Comparison of ENCODE assay signal across 15 cellular contexts in genomic region chr19:2173841-2174577, GRCh38. TPM values are rescaled to one million over a fixed set of nuclear protein-coding genes. Genes with fewer than 3 reads are reported as not detected.
DNase-seq lines count a peak whose midpoint lies in the region; ATAC-seq and TF ChIP-seq lines count a peak whose summit lies in the region.
"Had no signal": no experiment of that assay in that cellular context is flagged by ENCODE, and none has a peak within 500 bp of the region (broad histone marks: within the 10 kb centered on the region; RNA-seq: fewer than 3 reads in every experiment).

No MANE protein-coding gene starts in this region.

- TF ChIP-seq CTCF in CD8-positive, alpha-beta T cell (IDR thresholded peaks at IDR 0.05), result no peak
- no peak for TF ChIP-seq CTCF in RWPE1 (conservative IDR thresholded peaks at IDR 0.05; ENCODE audit: low read depth)
- no peak for TF ChIP-seq CTCF in glutamatergic neuron (IDR thresholded peaks at IDR 0.05; ENCODE audit: partially characterized antibody, unreplicated experiment)
- no peak for TF ChIP-seq CTCF in osteocyte (IDR thresholded peaks at IDR 0.05)
- TF ChIP-seq CTCF in MCF 10A (IDR thresholded peaks at IDR 0.05; ENCODE audit: unreplicated experiment), result no peak

- BruUV-seq in MCF 10A (replicated peaks; lab: Mats Ljungman, UMichigan), result no TSS peak

- peak overlapping the region; percentile 37 for H3K27ac Mint-ChIP-seq in CD8-positive, alpha-beta T cell
- H3K27ac Mint-ChIP-seq in glutamatergic neuron (ENCODE audit: unreplicated experiment) (peak overlapping the region; percentile 71), osteocyte (ENCODE audit: unreplicated experiment) (peak overlapping the region; percentile 25), MCF 10A (ENCODE audit: low read depth, unreplicated experiment) (no peak overlapping the region)
- H3K27ac Mint-ChIP-seq: activated CD4-positive, alpha-beta memory T cell treated with anti-CD3 and anti-CD28 coated beads, Interleukin-2, amount 10 ng/mL, durations not matched to agents 7 days and 5 days had no signal

- no peak for DNase-seq in CD8-positive, alpha-beta T cell
- DNase-seq in RWPE1 (ENCODE audit: low spot score) (no peak), glutamatergic neuron (no peak), osteocyte (ENCODE audit: extremely low spot score, unreplicated experiment) (no peak), OCI-M1 (lab: John Stamatoyannopoulos, UW) (no peak), NCI-H1417 treated with DMSO at 0.1 percent for 48 hours (lab: John Stamatoyannopoulos, UW) (no peak), MCF 10A (ENCODE audit: unreplicated experiment) (no peak)
- DNase-seq: activated CD4-positive, alpha-beta memory T cell treated with anti-CD3 and anti-CD28 coated beads, Interleukin-2, amount 10 ng/mL, durations not matched to agents 7 days and 5 days; C1 segment of cervical spinal cord; heart left ventricle; NCI-H187; NCI-H524 treated with DMSO at 0.1 percent for 48 hours; stimulated activated CD4-positive, alpha-beta T cell treated with anti-CD3 and anti-CD28 coated beads, Interleukin-15, amount 100 ng/mL, for 24 hours; substantia nigra had no signal

- POLR2A ChIA-PET in CD8-positive, alpha-beta T cell (lab: Charles Lee), result no interaction called here
- POLR2A ChIA-PET in RWPE1 (lab: Yijun Ruan, JAX; ENCODE audit: low non-redundant PET), result interaction anchor here (0.5 kb wide), 1 partner anchor 129 kb away, joined by 3 read pairs; no protein-coding TSS in a partner anchor
- POLR2A ChIA-PET in MCF 10A (lab: Yijun Ruan, JAX), result interaction anchor here (0.6 to 1.2 kb wide), 3 partner anchors 10 to 242 kb away, joined by 3 to 4 read pairs (median 4); partner anchors contain the start of gene DOT1L

- no peaks in the 10 kb centered on the region for H3K9me3 Mint-ChIP-seq in CD8-positive, alpha-beta T cell
- H3K9me3 Mint-ChIP-seq in glutamatergic neuron (ENCODE audit: unreplicated experiment) (peaks cover 7% of the 10 kb centered on the region), osteocyte (ENCODE audit: unreplicated experiment) (no peaks in the 10 kb centered on the region), MCF 10A (ENCODE audit: unreplicated experiment) (no peaks in the 10 kb centered on the region)
- H3K9me3 Mint-ChIP-seq: activated CD4-positive, alpha-beta memory T cell treated with anti-CD3 and anti-CD28 coated beads, Interleukin-2, amount 10 ng/mL, durations not matched to agents 7 days and 5 days had no signal

- H3K36me3 Mint-ChIP-seq in CD8-positive, alpha-beta T cell, result peaks cover 6% of the 10 kb centered on the region
- H3K36me3 Mint-ChIP-seq in glutamatergic neuron (ENCODE audit: unreplicated experiment) (no peaks in the 10 kb centered on the region), osteocyte (ENCODE audit: unreplicated experiment) (peaks cover 4% of the 10 kb centered on the region), MCF 10A (ENCODE audit: insufficient read depth, unreplicated experiment) (peaks cover 11% of the 10 kb centered on the region)

- no peak overlapping the region for H3K4me3 ChIP-seq in CD8-positive, alpha-beta T cell (ENCODE audit: low read depth, low read length)
- H3K4me3 ChIP-seq: ascending aorta, heart left ventricle had no signal

- H3K4me1 ChIP-seq in CD8-positive, alpha-beta T cell (ENCODE audit: insufficient read depth, low read length), result peaks cover 14% of the 10 kb centered on the region

- no peaks in the 10 kb centered on the region for H3K36me3 ChIP-seq in CD8-positive, alpha-beta T cell (ENCODE audit: insufficient read depth, low read length)

- ATAC-seq in CD8-positive, alpha-beta T cell, result no peak
- ATAC-seq: heart left ventricle had no signal

- CTCF ChIA-PET in CD8-positive, alpha-beta T cell (lab: Charles Lee), result interaction anchor here (0.7 to 1.1 kb wide), 2 partner anchors 14 to 18 kb away, joined by 3 read pairs; no protein-coding TSS in a partner anchor
- CTCF ChIA-PET in RWPE1 (lab: Yijun Ruan, JAX), result interaction anchor here (0.6 kb wide), 1 partner anchor 443 kb away, joined by 4 read pairs; no protein-coding TSS in a partner anchor
- CTCF ChIA-PET in MCF 10A (lab: Yijun Ruan, JAX), result interaction anchor here (0.6 to 0.8 kb wide), 2 partner anchors 12 to 474 kb away, joined by 3 to 4 read pairs; no protein-coding TSS in a partner anchor

- H3K27ac ChIP-seq in CD8-positive, alpha-beta T cell (ENCODE audit: low read depth, low read length), result no peak overlapping the region
- peak overlapping the region; percentile 40 for H3K27ac ChIP-seq in RWPE1
- H3K27ac ChIP-seq: ascending aorta, heart left ventricle had no signal

- H3K4me3 Mint-ChIP-seq in CD8-positive, alpha-beta T cell, result no peak overlapping the region
- peak overlapping the region; percentile 7 for H3K4me3 Mint-ChIP-seq in glutamatergic neuron (ENCODE audit: unreplicated experiment)
- no peak overlapping the region for H3K4me3 Mint-ChIP-seq in osteocyte (ENCODE audit: unreplicated experiment)
- no peak overlapping the region for H3K4me3 Mint-ChIP-seq in MCF 10A (ENCODE audit: unreplicated experiment)
- H3K4me3 Mint-ChIP-seq: activated CD4-positive, alpha-beta memory T cell treated with anti-CD3 and anti-CD28 coated beads, Interleukin-2, amount 10 ng/mL, durations not matched to agents 7 days and 5 days had no signal

- H3K9me3 ChIP-seq in CD8-positive, alpha-beta T cell (ENCODE audit: low read length), result no peaks in the 10 kb centered on the region
- H3K9me3 ChIP-seq: ascending aorta, heart left ventricle had no signal

- H3K27me3 ChIP-seq in CD8-positive, alpha-beta T cell (ENCODE audit: insufficient read depth, low read length), result no peaks in the 10 kb centered on the region
- H3K27me3 ChIP-seq: ascending aorta, heart left ventricle had no signal

- peaks cover 28% of the 10 kb centered on the region for H3K4me1 Mint-ChIP-seq in CD8-positive, alpha-beta T cell (ENCODE audit: low read depth)
- H3K4me1 Mint-ChIP-seq in glutamatergic neuron (ENCODE audit: low read depth, unreplicated experiment) (peaks cover 38% of the 10 kb centered on the region), osteocyte (ENCODE audit: unreplicated experiment) (peaks cover 50% of the 10 kb centered on the region), MCF 10A (ENCODE audit: insufficient read depth, unreplicated experiment) (peaks cover 19% of the 10 kb centered on the region)

- no peaks in the 10 kb centered on the region for H3K27me3 Mint-ChIP-seq in CD8-positive, alpha-beta T cell (ENCODE audit: low read depth)
- no peaks in the 10 kb centered on the region for H3K27me3 Mint-ChIP-seq in glutamatergic neuron (ENCODE audit: unreplicated experiment)
- no peaks in the 10 kb centered on the region for H3K27me3 Mint-ChIP-seq in osteocyte (ENCODE audit: unreplicated experiment)
- H3K27me3 Mint-ChIP-seq in MCF 10A (ENCODE audit: insufficient read depth, unreplicated experiment), result no peaks in the 10 kb centered on the region
- H3K27me3 Mint-ChIP-seq: activated CD4-positive, alpha-beta memory T cell treated with anti-CD3 and anti-CD28 coated beads, Interleukin-2, amount 10 ng/mL, durations not matched to agents 7 days and 5 days had no signal

- intact Hi-C loops in CD8-positive, alpha-beta T cell (cut with DNase I, micrococcal nuclease), result no loop called here
- intact Hi-C loops in MCF 10A (cut with micrococcal nuclease), result no loop called here

RNA-seq across cellular contexts. Expression of gene DOT1L, which starts 10.3 kb away (rescaled TPM):
- total RNA-seq in CD8-positive, alpha-beta T cell, result 10 to 100 TPM; 32.8 to 34.7 TPM
- total RNA-seq in glutamatergic neuron (ENCODE audit: unreplicated experiment) (71.4 TPM), osteocyte (34.1 and 38.1 TPM in 2 replicates), MCF 10A (2022) (27.0 and 28.4 TPM in 2 replicates)

RNA-seq across cellular contexts. Expression of gene AP3D1, which starts 22.6 kb away (rescaled TPM):
- total RNA-seq in CD8-positive, alpha-beta T cell, result 10 to 100 TPM; 39.4 to 42.5 TPM
- 133 TPM for total RNA-seq in glutamatergic neuron (ENCODE audit: unreplicated experiment)
- total RNA-seq in osteocyte, result 139 and 152 TPM in 2 replicates
- total RNA-seq in MCF 10A (2022), result 172 and 181 TPM in 2 replicates
